ENCODE assay signal across 8 cellular contexts in the genomic region with DNA sequence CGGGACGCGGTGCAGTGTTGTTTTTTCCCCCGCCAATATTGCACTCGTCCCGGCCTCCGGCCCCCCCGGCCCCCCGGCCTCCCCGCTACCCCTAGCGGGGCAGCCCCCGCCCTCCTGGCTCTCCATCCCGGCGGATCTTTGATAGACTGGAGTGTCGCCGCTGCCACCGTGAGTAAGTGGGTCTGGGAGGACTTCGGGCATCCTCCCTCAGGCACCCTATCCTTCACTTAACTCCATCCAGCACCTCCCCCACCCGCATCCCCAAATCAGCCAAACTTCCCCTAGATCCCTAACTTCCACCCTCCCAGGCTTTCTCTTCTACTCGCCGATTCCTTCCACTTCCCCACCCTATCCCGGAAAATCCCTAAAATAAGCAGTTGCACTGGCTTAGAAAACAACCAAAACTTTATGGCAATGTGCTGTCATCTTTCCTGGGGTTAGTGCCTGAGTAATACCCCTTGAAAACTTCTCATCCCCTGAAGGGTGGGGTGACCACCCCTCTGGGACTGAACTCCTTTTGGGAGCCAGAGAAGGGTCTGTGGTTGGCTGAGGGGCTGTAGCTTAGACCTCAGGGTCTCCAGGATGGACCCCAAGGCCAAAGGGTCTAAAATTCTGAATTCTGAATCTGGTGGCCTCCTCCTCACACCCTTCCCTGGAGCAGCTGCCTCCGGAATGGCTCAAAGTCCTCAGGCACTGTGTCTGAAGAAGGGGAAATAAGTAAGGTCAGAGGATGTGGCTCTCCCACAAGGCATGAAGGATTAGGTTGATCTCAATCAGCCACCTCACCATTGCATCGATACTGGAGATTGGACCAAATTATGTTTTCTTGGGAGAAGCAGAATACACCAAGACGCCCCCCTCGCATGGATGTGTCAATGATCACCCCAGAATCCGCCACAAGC. TPM values are rescaled to one million over a fixed set of nuclear protein-coding genes. Genes with fewer than 3 reads are reported as not detected.
DNase-seq lines count a peak whose midpoint lies in the region; ATAC-seq, FAIRE-seq and TF ChIP-seq lines count a peak whose summit lies in the region.

No MANE protein-coding gene starts in this region.

- peak overlapping the region; percentile 80 for H3K27ac Mint-ChIP-seq in activated naive CD4-positive, alpha-beta T cell treated with anti-CD3 and anti-CD28 coated beads, Interleukin-2, amount 10 ng/mL, durations not matched to agents 7 days and 5 days

- intact Hi-C loops in upper lobe of right lung (cut with DNase I): no loop called here

- H3K4me1 Mint-ChIP-seq in activated naive CD4-positive, alpha-beta T cell treated with anti-CD3 and anti-CD28 coated beads, Interleukin-2, amount 10 ng/mL, durations not matched to agents 7 days and 5 days: peaks cover 39% of the 10 kb centered on the region

- H3K9me3 ChIP-seq in upper lobe of right lung (no peaks in the 10 kb centered on the region), small intestine (ENCODE audit: control insufficient read depth, low read depth) (no peaks in the 10 kb centered on the region)

- H3K4me1 ChIP-seq in upper lobe of right lung: peaks cover 8% of the 10 kb centered on the region
- no peaks in the 10 kb centered on the region for H3K4me1 ChIP-seq in small intestine (ENCODE audit: control insufficient read depth in 2 of 2, insufficient read depth in 1 of 2, low read depth in 1 of 2, low read length in 1 of 2)

- H3K36me3 Mint-ChIP-seq in activated naive CD4-positive, alpha-beta T cell treated with anti-CD3 and anti-CD28 coated beads, Interleukin-2, amount 10 ng/mL, durations not matched to agents 7 days and 5 days: peaks cover 22% of the 10 kb centered on the region

- CTCF ChIA-PET in activated naive CD4-positive, alpha-beta T cell treated with anti-CD3 and anti-CD28 coated beads, Interleukin-2, amount 10 ng/mL, durations not matched to agents 7 days and 5 days (lab: Charles Lee): interaction anchor here (3.8 kb wide), 2 partner anchors 12 to 21 kb away, joined by 44 to 56 read pairs; partner anchors contain the start of genes KRTCAP2, MTX1, THBS3 and TRIM46

- peak overlapping the region; percentile 81 for H3K4me3 Mint-ChIP-seq in activated naive CD4-positive, alpha-beta T cell treated with anti-CD3 and anti-CD28 coated beads, Interleukin-2, amount 10 ng/mL, durations not matched to agents 7 days and 5 days

- no peak for DNase-seq in activated naive CD4-positive, alpha-beta T cell treated with anti-CD3 and anti-CD28 coated beads, Interleukin-2, amount 10 ng/mL, durations not matched to agents 7 days and 5 days
- no peak for DNase-seq in activated naive CD4-positive, alpha-beta T cell (lab: John Stamatoyannopoulos, UW)
- DNase-seq in amniotic stem cell (lab: John Stamatoyannopoulos, UW) (peak; percentile 13), upper lobe of right lung (no peak), small intestine (no peak)

- H3K9me3 Mint-ChIP-seq in activated naive CD4-positive, alpha-beta T cell treated with anti-CD3 and anti-CD28 coated beads, Interleukin-2, amount 10 ng/mL, durations not matched to agents 7 days and 5 days: no peaks in the 10 kb centered on the region

- H3K27me3 ChIP-seq in layer of hippocampus (ENCODE audit: control insufficient read depth, insufficient read depth, low read length) (no peaks in the 10 kb centered on the region), upper lobe of right lung (no peaks in the 10 kb centered on the region), small intestine (ENCODE audit: control insufficient read depth in 2 of 2, insufficient read depth in 2 of 2, low read length in 2 of 2) (no peaks in the 10 kb centered on the region)

- H3K27ac ChIP-seq in layer of hippocampus (ENCODE audit: low read depth, low read length): peak overlapping the region; percentile 91
- peak overlapping the region; percentile 88 for H3K27ac ChIP-seq in upper lobe of right lung
- peak overlapping the region in 1 of 2 donors; percentile 27 for H3K27ac ChIP-seq in small intestine (ENCODE audit: low read depth in 1 of 2, low read length in 1 of 2)

- FAIRE-seq in small intestine (lab: Jason Lieb, UNC): no peak

- H3K4me3 ChIP-seq in upper lobe of right lung (peak overlapping the region; percentile 52), small intestine (ENCODE audit: low read depth in 1 of 2, low read length in 2 of 2) (peak overlapping the region in 1 of 2 donors; percentile 38)

- no peaks in the 10 kb centered on the region for H3K27me3 Mint-ChIP-seq in activated naive CD4-positive, alpha-beta T cell treated with anti-CD3 and anti-CD28 coated beads, Interleukin-2, amount 10 ng/mL, durations not matched to agents 7 days and 5 days

- H3K36me3 ChIP-seq in upper lobe of right lung (no peaks in the 10 kb centered on the region), small intestine (ENCODE audit: control insufficient read depth in 2 of 2, insufficient read depth in 2 of 2, low read length in 2 of 2) (no peaks in the 10 kb centered on the region)

- ATAC-seq in upper lobe of right lung (no peak), GM21367 (IDR thresholded peaks at IDR 0.05; ENCODE audit: unreplicated experiment) (no peak), GM19023 (IDR thresholded peaks at IDR 0.05; ENCODE audit: unreplicated experiment) (no peak)

- no peak for TF ChIP-seq CTCF in upper lobe of right lung (IDR thresholded peaks at IDR 0.05)

- WGBS in small intestine, 3 donors: 22 to 32% (median 29%) methylated on average over 17 to 27 of the region's 27 CpGs

RNA-seq across cellular contexts. Expression of gene THBS3, which starts 12.2 kb away (rescaled TPM):
- 24.9 TPM for total RNA-seq in upper lobe of right lung
- 10 to 100 TPM; 11.3 to 15.9 (median 13.8) TPM for polyA plus RNA-seq in small intestine

RNA-seq across cellular contexts. Expression of gene MTX1, which starts 13.0 kb away (rescaled TPM):
- 28.4 TPM for total RNA-seq in upper lobe of right lung
- 10 to 100 TPM; 44.9 to 72.2 (median 53.9) TPM for polyA plus RNA-seq in small intestine

RNA-seq across cellular contexts. Expression of gene TRIM46, which starts 21.8 kb away (rescaled TPM):
- total RNA-seq in upper lobe of right lung: 0.43 TPM
- polyA plus RNA-seq in small intestine: under 1 TPM in 2 of 3 donors, not detected in 1; 0.27 to 0.57 TPM

RNA-seq across cellular contexts. Expression of gene KRTCAP2, which starts 22.3 kb away (rescaled TPM):
- 130 TPM for total RNA-seq in upper lobe of right lung
- polyA plus RNA-seq in small intestine: 100 to 1,000 TPM; 164 to 286 (median 239) TPM

RNA-seq across cellular contexts. Expression of gene DPM3, which starts 55.1 kb away (rescaled TPM):
- total RNA-seq in upper lobe of right lung: 71.1 TPM
- 100 to 1,000 TPM; 215 to 306 (median 261) TPM for polyA plus RNA-seq in small intestine
